7 cellular contexts compared by ENCODE assay signal in genomic region chr7:30252885-30253795, GRCh38. TPM values are rescaled to one million over a fixed set of nuclear protein-coding genes. Genes with fewer than 3 reads are reported as not detected.
A peak's percentile ranks its signal among the peaks of the same experiment; 100 is the strongest.
DNase-seq lines count a peak whose midpoint lies in the region; ATAC-seq and TF ChIP-seq lines count a peak whose summit lies in the region.

No MANE protein-coding gene starts in this region.

- TF ChIP-seq CTCF in heart right ventricle (IDR thresholded peaks at IDR 0.05) (no peak), smooth muscle cell (IDR thresholded peaks at IDR 0.05; ENCODE audit: borderline replicate concordance, insufficient read depth, poor library complexity, severe bottlenecking) (no peak)

- peak overlapping the region in 6 of 10 donors; percentile 66 to 83 (median 75) for H3K27ac ChIP-seq in heart right ventricle
- no peak overlapping the region for H3K27ac ChIP-seq in smooth muscle cell (ENCODE audit: low read depth)

- peak overlapping the region; percentile 51 for H3K4me2 ChIP-seq in smooth muscle cell

- H3F3A ChIP-seq in smooth muscle cell (ENCODE audit: low read depth): no peaks in the 10 kb centered on the region

- H3K4me3 Mint-ChIP-seq in effector memory CD8-positive, alpha-beta T cell: no peak overlapping the region

- no peak overlapping the region for H3K9ac ChIP-seq in smooth muscle cell (ENCODE audit: low read depth)

- H3K9me3 Mint-ChIP-seq in effector memory CD8-positive, alpha-beta T cell: peaks cover 0 to 2% of the 10 kb centered on the region in 2 donors

- H3K4me1 Mint-ChIP-seq in effector memory CD8-positive, alpha-beta T cell (ENCODE audit: low read depth in 2 of 2): peaks cover 2 to 10% of the 10 kb centered on the region in 2 donors

- H2AFZ ChIP-seq in smooth muscle cell (ENCODE audit: low read depth): no peak overlapping the region

- no peaks in the 10 kb centered on the region for H3K27me3 Mint-ChIP-seq in effector memory CD8-positive, alpha-beta T cell

- 56 to 70% methylated on average over 7 of the region's 7 CpGs for whole genome bisulfite sequencing in heart right ventricle, 2 donors
- WGBS in smooth muscle cell (ENCODE audit: low lambda C conversion rate): 74% methylated on average over 7 of the region's 7 CpGs

- H3K4me1 ChIP-seq in heart right ventricle (peaks cover 0 to 45% (median 35%) of the 10 kb centered on the region in 9 donors), smooth muscle cell (ENCODE audit: low read depth) (no peaks in the 10 kb centered on the region)

- H4K20me1 ChIP-seq in smooth muscle cell (ENCODE audit: low read depth): no peaks in the 10 kb centered on the region

- H3K36me3 Mint-ChIP-seq in effector memory CD8-positive, alpha-beta T cell (ENCODE audit: insufficient read depth): peaks cover 3% of the 10 kb centered on the region

- intact Hi-C loops in heart right ventricle (cut with DNase I): loop anchor here in 3 of 10 donors (2.0 to 10.0 kb wide), 3 partner anchors 78 to 81 kb away; no protein-coding TSS in a partner anchor

- H3K27me3 ChIP-seq in heart right ventricle: no peaks in the 10 kb centered on the region
- H3K27me3 ChIP-seq in smooth muscle cell (ENCODE audit: low read depth): peaks cover 4% of the 10 kb centered on the region

- H3K27ac Mint-ChIP-seq in effector memory CD8-positive, alpha-beta T cell: peak overlapping the region in 1 of 2 donors; percentile 50

- H3K9me3 ChIP-seq in heart right ventricle: no peaks in the 10 kb centered on the region
- H3K9me3 ChIP-seq in smooth muscle cell (replicated peaks; ENCODE audit: low read depth): no peaks in the 10 kb centered on the region

- peak; percentile 80 to 96 (median 93) for ATAC-seq in heart right ventricle
- no peak for ATAC-seq in GM18498 (IDR thresholded peaks at IDR 0.05; ENCODE audit: unreplicated experiment)
- no peak for ATAC-seq in GM21515 (IDR thresholded peaks at IDR 0.05; ENCODE audit: unreplicated experiment)
- ATAC-seq in effector memory CD8-positive, alpha-beta T cell (replicated peaks): no peak

- H3K36me3 ChIP-seq in heart right ventricle (no peaks in the 10 kb centered on the region), smooth muscle cell (ENCODE audit: low read depth) (no peaks in the 10 kb centered on the region)

- H3K4me3 ChIP-seq in heart right ventricle (no peak overlapping the region), smooth muscle cell (no peak overlapping the region)

- H3K79me2 ChIP-seq in smooth muscle cell (ENCODE audit: low read depth): no peaks in the 10 kb centered on the region

- DNase-seq in LHCN-M2 (ENCODE audit: low read depth) (peak; percentile 69), SHP77 (lab: John Stamatoyannopoulos, UW) (peak; percentile 10 to 29), heart right ventricle (peak; percentile 50 to 72), smooth muscle cell (lab: John Stamatoyannopoulos, UW; ENCODE audit: unreplicated experiment) (no peak)
- DNase-seq in effector memory CD8-positive, alpha-beta T cell: no peak

RNA-seq across cellular contexts. Expression of gene ZNRF2, which starts 31.3 kb away (rescaled TPM):
- total RNA-seq in LHCN-M2 (2014; rRNA removed) (12.2 and 12.7 TPM in 2 replicates), heart right ventricle (10 to 100 TPM in 3 of 10 donors, 1 to 10 TPM in 7; 5.3 to 13.8 (median 8.8) TPM), smooth muscle cell (12.7 and 13.5 TPM in 2 replicates)
- 2.0 TPM for polyA plus RNA-seq in LHCN-M2 (2012)
- polyA plus RNA-seq in heart right ventricle (1 to 10 TPM; 2.9 to 3.7 TPM), smooth muscle cell (2.1 and 7.4 TPM in 2 replicates)

Comparison
In these comparisons a context has a peak if more than half of its experiments do, and no peak if none do; other contexts are left out.
1. DNase-seq: peak in LHCN-M2 (single experiment), SHP77 (2 of 2) and heart right ventricle (2 of 2); none in smooth muscle cell (single experiment) and effector memory CD8-positive, alpha-beta T cell (0 of 3).
2. ATAC-seq: peak in heart right ventricle (8 of 8); none in GM18498 (single experiment), GM21515 (single experiment) and effector memory CD8-positive, alpha-beta T cell (single experiment).